15 cellular contexts compared by ENCODE assay signal in the genomic region with DNA sequence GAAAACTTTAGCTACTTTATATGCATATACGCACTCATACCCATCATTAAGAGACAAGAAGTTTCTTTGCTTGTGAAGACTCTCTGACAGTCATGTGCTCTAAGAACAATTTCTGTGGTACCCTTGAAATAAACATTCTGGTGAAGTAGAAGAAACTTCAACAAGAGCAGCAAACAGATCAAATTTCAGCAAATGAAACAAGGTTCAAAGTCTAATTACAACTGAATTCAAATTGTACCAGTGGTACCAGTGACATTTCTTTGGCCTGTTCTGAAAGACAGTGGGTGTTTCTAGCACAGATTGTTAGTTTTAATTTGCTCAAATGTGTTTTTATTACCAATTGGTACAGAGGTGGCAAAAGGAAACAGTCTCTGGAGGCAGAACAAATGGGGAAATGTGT.
"Had no signal": no experiment of that assay in that cellular context is flagged by ENCODE, and none has a peak within 500 bp of the region (broad histone marks: within the 10 kb centered on the region; RNA-seq: fewer than 3 reads in every experiment).

No MANE protein-coding gene starts in this region.

- H3K36me3 Mint-ChIP-seq: activated naive CD4-positive, alpha-beta T cell treated with anti-CD3 and anti-CD28 coated beads, Interleukin-2, amount 50 U/mL, for 72 hours; immature natural killer cell; natural killer cell had no signal

- H3K27ac ChIP-seq: dorsolateral prefrontal cortex, testis had no signal

- H3K4me3 ChIP-seq: dorsolateral prefrontal cortex, testis had no signal

- H3K4me3 Mint-ChIP-seq: activated B cell treated with CpG ODN at 0.5 μM for 24 hours; immature natural killer cell; natural killer cell; stimulated activated naive CD8-positive, alpha-beta T cell treated with anti-CD3 and anti-CD28 coated beads, Interleukin-15, Interleukin-2, amounts not matched to agents 100 ng/mL and 50 ng/mL, for 24 hours had no signal

- H3K27ac Mint-ChIP-seq: activated B cell treated with CpG ODN at 0.5 μM for 24 hours; activated naive CD4-positive, alpha-beta T cell treated with anti-CD3 and anti-CD28 coated beads, Interleukin-2, amount 50 U/mL, for 72 hours; immature natural killer cell; natural killer cell; stimulated activated naive CD8-positive, alpha-beta T cell treated with anti-CD3 and anti-CD28 coated beads, Interleukin-15, Interleukin-2, amounts not matched to agents 100 ng/mL and 50 ng/mL, for 24 hours had no signal

- H3K27me3 ChIP-seq: dorsolateral prefrontal cortex, testis had no signal

- ATAC-seq: activated naive CD4-positive, alpha-beta T cell treated with anti-CD3 and anti-CD28 coated beads, Interleukin-2, amount 50 U/mL, for 72 hours; natural killer cell had no signal

- H3K4me1 Mint-ChIP-seq: activated B cell treated with CpG ODN at 0.5 μM for 24 hours, immature natural killer cell, natural killer cell had no signal

- DNase-seq: activated B cell treated with CpG ODN at 0.5 μM for 24 hours; activated CD4-positive, alpha-beta T cell treated with anti-CD3 and anti-CD28 coated beads, Interleukin-2, amount 50 U/mL, for 1 hour; activated T-cell treated with anti-CD3 and anti-CD28 coated beads, Interleukin-2, amount 50 U/mL, for 1 hour; dorsolateral prefrontal cortex; foreskin fibroblast; glutamatergic neuron; immature natural killer cell; natural killer cell; occipital lobe; stimulated activated CD4-positive, alpha-beta T cell treated with anti-CD3 and anti-CD28 coated beads, Interleukin-4, amount 100 ng/mL, for 1 hour; stimulated activated CD8-positive, alpha-beta memory T cell treated with anti-CD3 and anti-CD28 coated beads, Interleukin-4, amount 100 ng/mL, for 48 hours; T-helper 2 cell; testis had no signal

- H3K9me3 ChIP-seq: testis had no signal

- H3K27me3 Mint-ChIP-seq: activated B cell treated with CpG ODN at 0.5 μM for 24 hours; stimulated activated naive CD8-positive, alpha-beta T cell treated with anti-CD3 and anti-CD28 coated beads, Interleukin-15, Interleukin-2, amounts not matched to agents 100 ng/mL and 50 ng/mL, for 24 hours had no signal

- H3K4me1 ChIP-seq: testis had no signal

- H3K9me3 Mint-ChIP-seq: activated B cell treated with CpG ODN at 0.5 μM for 24 hours; activated naive CD4-positive, alpha-beta T cell treated with anti-CD3 and anti-CD28 coated beads, Interleukin-2, amount 50 U/mL, for 72 hours had no signal
